8 cellular contexts compared by ENCODE assay signal in the genomic region with DNA sequence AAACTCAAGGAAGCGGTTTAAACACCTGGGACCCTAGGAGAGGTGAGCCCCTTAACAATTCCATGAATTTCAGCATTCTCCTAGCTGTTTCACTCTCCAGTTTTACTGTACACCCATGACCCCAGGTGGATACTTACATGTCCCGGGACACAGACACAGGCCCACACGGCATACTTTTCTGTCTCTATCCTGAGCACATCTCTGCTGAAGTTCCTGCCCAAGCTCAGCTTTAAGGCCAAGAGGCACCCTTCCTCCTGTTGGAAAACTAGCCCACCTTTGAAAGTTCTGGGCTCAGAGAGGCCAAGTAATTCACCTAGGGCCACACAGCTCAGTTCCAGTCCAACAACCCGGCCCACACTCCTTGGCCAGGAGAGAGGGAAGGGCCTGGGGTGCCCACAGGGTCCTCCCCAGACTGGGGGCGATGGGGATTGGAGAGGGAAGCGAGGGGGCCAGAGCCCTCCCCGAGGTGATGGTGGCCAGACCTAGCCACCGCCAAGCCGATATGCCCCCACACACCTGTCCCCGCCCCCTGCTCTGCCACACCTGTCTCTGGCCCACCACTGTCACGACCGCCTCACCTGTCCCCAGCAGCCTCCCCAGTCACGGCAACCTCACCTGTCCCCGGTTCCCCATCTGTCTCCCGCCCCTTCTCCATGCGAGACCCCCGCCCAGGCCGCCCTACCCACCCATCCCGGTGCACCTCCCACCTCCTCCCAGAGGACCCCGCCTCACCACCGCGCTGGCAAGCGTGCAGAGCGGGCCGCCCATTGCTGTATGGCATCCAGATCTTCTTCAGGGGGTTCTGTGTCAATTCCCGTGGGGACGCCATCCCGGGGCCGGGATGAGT. TPM values are rescaled to one million over a fixed set of nuclear protein-coding genes. Genes with fewer than 3 reads are reported as not detected.
DNase-seq lines count a peak whose midpoint lies in the region; ATAC-seq, FAIRE-seq and TF ChIP-seq lines count a peak whose summit lies in the region.

No MANE protein-coding gene starts in this region.

- H3K4me1 ChIP-seq in kidney (ENCODE audit: control insufficient read depth in 1 of 2, insufficient read depth in 1 of 2, low read depth in 1 of 2, low read length in 2 of 2) (peaks cover 0 to 25% of the 10 kb centered on the region in 2 donors), testis (peaks cover 43% of the 10 kb centered on the region)

- H3K9me3 Mint-ChIP-seq in activated CD8-positive, alpha-beta memory T cell treated with anti-CD3 and anti-CD28 coated beads, Interleukin-2, amount 10 ng/mL, durations not matched to agents 7 days and 5 days (ENCODE audit: low read depth) = no peaks in the 10 kb centered on the region
- H3K9me3 Mint-ChIP-seq in activated T-helper 2 cell treated with anti-CD3 and anti-CD28 coated beads, Interferon-gamma antibody, Interleukin-2, Interleukin-4, amounts not matched to agents 10 μg/mL and 5 μg/mL and 100 μg/mL, durations not matched to agents 14 hours and 24 hours and 36 hours = no peaks in the 10 kb centered on the region

- H3K4me3 Mint-ChIP-seq in activated CD8-positive, alpha-beta memory T cell treated with anti-CD3 and anti-CD28 coated beads, Interleukin-2, amount 10 ng/mL, durations not matched to agents 7 days and 5 days = peak overlapping the region; percentile 84
- H3K4me3 Mint-ChIP-seq in activated T-helper 2 cell treated with anti-CD3 and anti-CD28 coated beads, Interferon-gamma antibody, Interleukin-2, Interleukin-4, amounts not matched to agents 10 μg/mL and 5 μg/mL and 100 μg/mL, durations not matched to agents 14 hours and 24 hours and 36 hours (ENCODE audit: low read depth) = peak overlapping the region; percentile 86

- no peak for FAIRE-seq in kidney (lab: Jason Lieb, UNC)

- no peak for TF ChIP-seq CTCF in kidney (IDR thresholded peaks at IDR 0.05; ENCODE audit: borderline replicate concordance, extremely low read depth, insufficient read depth)
- no peak for TF ChIP-seq CTCF in testis (IDR thresholded peaks at IDR 0.05)

- ATAC-seq in activated CD8-positive, alpha-beta memory T cell treated with anti-CD3 and anti-CD28 coated beads, Interleukin-2, amount 10 ng/mL, durations not matched to agents 7 days and 5 days = no peak
- ATAC-seq in HG03521 (IDR thresholded peaks at IDR 0.05; ENCODE audit: unreplicated experiment) = no peak

- H3K36me3 ChIP-seq in kidney (ENCODE audit: control insufficient read depth in 1 of 2, insufficient read depth in 2 of 2, low read length in 2 of 2) (no peaks in the 10 kb centered on the region), testis (ENCODE audit: low read depth, missing control alignments) (no peaks in the 10 kb centered on the region)

- H3K27me3 Mint-ChIP-seq in activated CD8-positive, alpha-beta memory T cell treated with anti-CD3 and anti-CD28 coated beads, Interleukin-2, amount 10 ng/mL, durations not matched to agents 7 days and 5 days = no peaks in the 10 kb centered on the region
- no peaks in the 10 kb centered on the region for H3K27me3 Mint-ChIP-seq in activated T-helper 2 cell treated with anti-CD3 and anti-CD28 coated beads, Interferon-gamma antibody, Interleukin-2, Interleukin-4, amounts not matched to agents 10 μg/mL and 5 μg/mL and 100 μg/mL, durations not matched to agents 14 hours and 24 hours and 36 hours (ENCODE audit: low read depth)

- intact Hi-C loops in activated T-helper 2 cell treated with anti-CD3 and anti-CD28 coated beads, Interferon-gamma antibody, Interleukin-2, Interleukin-4, amounts not matched to agents 10 μg/mL and 5 μg/mL and 100 μg/mL, durations not matched to agents 14 hours and 24 hours and 36 hours (cut with micrococcal nuclease) = loop anchor here (2.0 to 10.0 kb wide), 5 partner anchors 39 to 311 kb away; a partner anchor contains a TSS
- intact Hi-C loops in kidney (cut with DNase I) = no loop called here
- intact Hi-C loops in testis (cut with DNase I; ENCODE audit: low total_unique reads) = no loop called here

- no peak for DNase-seq in activated CD8-positive, alpha-beta memory T cell treated with anti-CD3 and anti-CD28 coated beads, Interleukin-2, amount 10 ng/mL, durations not matched to agents 7 days and 5 days
- no peak for DNase-seq in activated CD8-positive, alpha-beta memory T cell treated with anti-CD3 and anti-CD28 coated beads for 24 hours
- DNase-seq in activated T-helper 2 cell treated with anti-CD3 and anti-CD28 coated beads, Interferon-gamma antibody, Interleukin-2, Interleukin-4, amounts not matched to agents 10 μg/mL and 5 μg/mL and 100 μg/mL, durations not matched to agents 14 hours and 24 hours and 36 hours (ENCODE audit: low spot score) = no peak
- no peak for DNase-seq in kidney
- DNase-seq in testis = no peak
- DNase-seq in NCI-H82 treated with DMSO at 0.1 percent for 48 hours (lab: John Stamatoyannopoulos, UW; ENCODE audit: unreplicated experiment) = no peak
- DNase-seq in activated effector memory CD4-positive, alpha-beta T cell treated with Interleukin-2 at 50 U/mL for 16 hours = no peak

- CTCF ChIA-PET in activated CD8-positive, alpha-beta memory T cell treated with anti-CD3 and anti-CD28 coated beads, Interleukin-2, amount 10 ng/mL, durations not matched to agents 7 days and 5 days (lab: Charles Lee) = interaction anchor here (0.6 to 7.0 kb wide), 16 partner anchors 8 to 156 kb away, joined by 3 to 64 read pairs (median 6); a partner anchor contains a TSS

- H3K4me3 ChIP-seq in kidney (ENCODE audit: low read length in 2 of 2) (peak overlapping the region; percentile 53 to 58), testis (peak overlapping the region; percentile 55 to 70)

- 11 to 44% methylated on average over 4 to 29 of the region's 29 CpGs for WGBS in testis, 2 donors

- TF ChIP-seq POLR2A in testis (IDR thresholded peaks at IDR 0.05) = no peak

- peaks cover 45% of the 10 kb centered on the region for H3K4me1 Mint-ChIP-seq in activated CD8-positive, alpha-beta memory T cell treated with anti-CD3 and anti-CD28 coated beads, Interleukin-2, amount 10 ng/mL, durations not matched to agents 7 days and 5 days
- H3K4me1 Mint-ChIP-seq in activated T-helper 2 cell treated with anti-CD3 and anti-CD28 coated beads, Interferon-gamma antibody, Interleukin-2, Interleukin-4, amounts not matched to agents 10 μg/mL and 5 μg/mL and 100 μg/mL, durations not matched to agents 14 hours and 24 hours and 36 hours (ENCODE audit: low read depth) = peaks cover 49% of the 10 kb centered on the region

- peak overlapping the region; percentile 86 for H3K27ac Mint-ChIP-seq in activated CD8-positive, alpha-beta memory T cell treated with anti-CD3 and anti-CD28 coated beads, Interleukin-2, amount 10 ng/mL, durations not matched to agents 7 days and 5 days
- H3K27ac Mint-ChIP-seq in activated T-helper 2 cell treated with anti-CD3 and anti-CD28 coated beads, Interferon-gamma antibody, Interleukin-2, Interleukin-4, amounts not matched to agents 10 μg/mL and 5 μg/mL and 100 μg/mL, durations not matched to agents 14 hours and 24 hours and 36 hours = peak overlapping the region; percentile 93

- H3K9ac ChIP-seq in kidney (ENCODE audit: low read length in 2 of 2) = peak overlapping the region in 1 of 2 donors; percentile 26

- H3K9me3 ChIP-seq in kidney (ENCODE audit: control insufficient read depth in 1 of 2, low read length in 2 of 2) = no peaks in the 10 kb centered on the region
- H3K9me3 ChIP-seq in testis = no peaks in the 10 kb centered on the region

- H3K27ac ChIP-seq in kidney (ENCODE audit: low read depth in 2 of 2, low read length in 2 of 2) (no peak overlapping the region), testis (peak overlapping the region in 1 of 2 donors; percentile 70)

- H3K27me3 ChIP-seq in testis = no peaks in the 10 kb centered on the region

- peaks cover 12% of the 10 kb centered on the region for H3K36me3 Mint-ChIP-seq in activated CD8-positive, alpha-beta memory T cell treated with anti-CD3 and anti-CD28 coated beads, Interleukin-2, amount 10 ng/mL, durations not matched to agents 7 days and 5 days
- peaks cover 23% of the 10 kb centered on the region for H3K36me3 Mint-ChIP-seq in activated T-helper 2 cell treated with anti-CD3 and anti-CD28 coated beads, Interferon-gamma antibody, Interleukin-2, Interleukin-4, amounts not matched to agents 10 μg/mL and 5 μg/mL and 100 μg/mL, durations not matched to agents 14 hours and 24 hours and 36 hours (ENCODE audit: low read depth)

RNA-seq across cellular contexts. Expression of a gene that starts 0.4 kb away (rescaled TPM):
- total RNA-seq in activated CD8-positive, alpha-beta memory T cell treated with anti-CD3 and anti-CD28 coated beads, Interleukin-2, amount 10 ng/mL, durations not matched to agents 7 days and 5 days = 10 to 100 TPM; 12.2 to 26.9 TPM
- total RNA-seq in activated T-helper 2 cell treated with anti-CD3 and anti-CD28 coated beads, Interferon-gamma antibody, Interleukin-2, Interleukin-4, amounts not matched to agents 10 μg/mL and 5 μg/mL and 100 μg/mL, durations not matched to agents 14 hours and 24 hours and 36 hours = 53.0 and 57.0 TPM in 2 replicates
- total RNA-seq in kidney = 4.6 TPM
- polyA plus RNA-seq in kidney (ENCODE audit: insufficient read depth, low read depth, low replicate concordance) = 2.1 TPM
- total RNA-seq in testis = 100 to 1,000 TPM; 134 to 136 TPM
- 57.3 TPM for polyA plus RNA-seq in testis (ENCODE audit: insufficient read depth, low read depth, low replicate concordance)

RNA-seq across cellular contexts. Expression of a gene that starts 7.4 kb away (rescaled TPM):
- total RNA-seq in activated CD8-positive, alpha-beta memory T cell treated with anti-CD3 and anti-CD28 coated beads, Interleukin-2, amount 10 ng/mL, durations not matched to agents 7 days and 5 days = not detected
- 0.11 TPM in 1 of 2 replicates, not detected in the other for total RNA-seq in activated T-helper 2 cell treated with anti-CD3 and anti-CD28 coated beads, Interferon-gamma antibody, Interleukin-2, Interleukin-4, amounts not matched to agents 10 μg/mL and 5 μg/mL and 100 μg/mL, durations not matched to agents 14 hours and 24 hours and 36 hours
- total RNA-seq in kidney (not detected), testis (1 to 10 TPM in 1 of 2 donors, under 1 TPM in 1; 0.87 to 1.2 TPM)
- polyA plus RNA-seq in kidney (ENCODE audit: insufficient read depth, low read depth, low replicate concordance) (not detected), testis (ENCODE audit: insufficient read depth, low read depth, low replicate concordance) (0.86 TPM)

RNA-seq across cellular contexts. Expression of a gene that starts 39.0 kb away (rescaled TPM):
- 1 to 10 TPM; 1.1 TPM for total RNA-seq in activated CD8-positive, alpha-beta memory T cell treated with anti-CD3 and anti-CD28 coated beads, Interleukin-2, amount 10 ng/mL, durations not matched to agents 7 days and 5 days
- total RNA-seq in activated T-helper 2 cell treated with anti-CD3 and anti-CD28 coated beads, Interferon-gamma antibody, Interleukin-2, Interleukin-4, amounts not matched to agents 10 μg/mL and 5 μg/mL and 100 μg/mL, durations not matched to agents 14 hours and 24 hours and 36 hours = 1.9 and 2.4 TPM in 2 replicates
- 13.1 TPM for total RNA-seq in kidney
- 14.4 TPM for polyA plus RNA-seq in kidney (ENCODE audit: insufficient read depth, low read depth, low replicate concordance)
- total RNA-seq in testis = 10 to 100 TPM; 34.1 to 39.1 TPM
- polyA plus RNA-seq in testis (ENCODE audit: insufficient read depth, low read depth, low replicate concordance) = 19.9 TPM

RNA-seq across cellular contexts. Expression of a gene that starts 52.2 kb away (rescaled TPM):
- total RNA-seq in activated CD8-positive, alpha-beta memory T cell treated with anti-CD3 and anti-CD28 coated beads, Interleukin-2, amount 10 ng/mL, durations not matched to agents 7 days and 5 days = 100 to 1,000 TPM; 198 to 313 TPM
- total RNA-seq in activated T-helper 2 cell treated with anti-CD3 and anti-CD28 coated beads, Interferon-gamma antibody, Interleukin-2, Interleukin-4, amounts not matched to agents 10 μg/mL and 5 μg/mL and 100 μg/mL, durations not matched to agents 14 hours and 24 hours and 36 hours = 65.6 and 69.5 TPM in 2 replicates
- total RNA-seq in kidney (214 TPM), testis (100 to 1,000 TPM; 101 to 146 TPM)
- polyA plus RNA-seq in kidney (ENCODE audit: insufficient read depth, low read depth, low replicate concordance) (157 TPM), testis (ENCODE audit: insufficient read depth, low read depth, low replicate concordance) (117 TPM)

RNA-seq across cellular contexts. Expression of a gene that starts 53.3 kb away (rescaled TPM):
- 100 to 1,000 TPM; 201 to 220 TPM for total RNA-seq in activated CD8-positive, alpha-beta memory T cell treated with anti-CD3 and anti-CD28 coated beads, Interleukin-2, amount 10 ng/mL, durations not matched to agents 7 days and 5 days
- total RNA-seq in activated T-helper 2 cell treated with anti-CD3 and anti-CD28 coated beads, Interferon-gamma antibody, Interleukin-2, Interleukin-4, amounts not matched to agents 10 μg/mL and 5 μg/mL and 100 μg/mL, durations not matched to agents 14 hours and 24 hours and 36 hours = 248 and 273 TPM in 2 replicates
- 207 TPM for total RNA-seq in kidney
- 584 TPM for polyA plus RNA-seq in kidney (ENCODE audit: insufficient read depth, low read depth, low replicate concordance)
- 100 to 1,000 TPM; 282 to 287 TPM for total RNA-seq in testis
- 281 TPM for polyA plus RNA-seq in testis (ENCODE audit: insufficient read depth, low read depth, low replicate concordance)
